ENCODE assay signal across 37 cellular contexts in the genomic region with DNA sequence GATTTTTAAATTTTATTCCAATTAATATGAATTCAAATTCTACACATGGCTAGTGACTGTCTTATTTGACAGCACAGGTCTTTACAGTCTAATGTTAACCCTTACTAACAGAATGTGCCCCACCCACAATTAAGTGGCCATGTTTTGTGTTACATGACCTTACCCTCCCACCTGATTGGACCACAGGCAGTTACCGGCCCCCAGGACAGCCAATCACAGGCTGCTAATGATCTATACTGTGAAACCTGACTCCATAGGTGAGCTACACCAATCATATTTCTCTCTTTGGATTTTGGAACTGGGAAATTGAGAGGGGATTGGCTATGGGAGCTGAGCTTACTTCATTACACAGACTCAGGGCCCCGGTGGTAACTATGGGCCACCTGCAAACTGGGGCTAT. TPM values are rescaled to one million over a fixed set of nuclear protein-coding genes. Genes with fewer than 3 reads are reported as not detected.
"Had no signal": no experiment of that assay in that cellular context is flagged by ENCODE, and none has a peak within 500 bp of the region (broad histone marks: within the 10 kb centered on the region; RNA-seq: fewer than 3 reads in every experiment).

No MANE protein-coding gene starts in this region.

- H3K9me3 Mint-ChIP-seq: activated naive CD4-positive, alpha-beta T cell treated with anti-CD3 and anti-CD28 coated beads, Interleukin-2, amount 10 ng/mL, durations not matched to agents 7 days and 5 days; activated naive CD8-positive, alpha-beta T cell treated with anti-CD3 and anti-CD28 coated beads, Interleukin-2, amount 10 ng/mL, durations not matched to agents 7 days and 5 days; activated T-helper 1 cell treated with anti-CD3 and anti-CD28 coated beads, Interleukin-12 subunit alpha, Interleukin-12 subunit beta, Interleukin-2, Interleukin-4 antibody, amounts not matched to agents 30 ng/mL and 10 ng/mL and 1 ng/mL, durations not matched to agents 14 hours and 24 hours and 36 hours; brain; neural crest cell; stimulated activated naive CD8-positive, alpha-beta T cell treated with anti-CD3 and anti-CD28 coated beads, Interleukin-15, amount 100 ng/mL, for 72 hours had no signal

- H3K27me3 ChIP-seq: ascending aorta, cardiac muscle cell, dorsolateral prefrontal cortex, gastrocnemius medialis, hepatocyte, sigmoid colon, thyroid gland, upper lobe of left lung had no signal

- H3K27ac ChIP-seq: ascending aorta, cardiac muscle cell, coronary artery, dorsolateral prefrontal cortex, gastrocnemius medialis, hepatocyte, parathyroid adenoma, psoas muscle, sigmoid colon, thyroid gland, upper lobe of left lung, VCaP had no signal

- H2AFZ ChIP-seq: hepatocyte, parathyroid adenoma had no signal

- H3K79me2 ChIP-seq: hepatocyte, parathyroid adenoma had no signal

- H3K4me3 ChIP-seq: ascending aorta, cardiac muscle cell, coronary artery, dorsolateral prefrontal cortex, gastrocnemius medialis, hepatocyte, psoas muscle, sigmoid colon, thyroid gland, upper lobe of left lung had no signal

- H3K36me3 Mint-ChIP-seq: activated naive CD4-positive, alpha-beta T cell treated with anti-CD3 and anti-CD28 coated beads, Interleukin-2, amount 10 ng/mL, durations not matched to agents 7 days and 5 days; activated naive CD8-positive, alpha-beta T cell treated with anti-CD3 and anti-CD28 coated beads, Interleukin-2, amount 10 ng/mL, durations not matched to agents 7 days and 5 days; brain; naive thymus-derived CD8-positive, alpha-beta T cell; stimulated activated memory B cell treated with anti-CD40 and anti-IgM and Interleukin-4, amounts not matched to agents 10 μg/mL and 1 μg/mL and 100 μg/mL, for 72 hours had no signal

- H3K4me1 Mint-ChIP-seq: activated naive CD4-positive, alpha-beta T cell treated with anti-CD3 and anti-CD28 coated beads, Interleukin-2, amount 10 ng/mL, durations not matched to agents 7 days and 5 days; activated naive CD8-positive, alpha-beta T cell treated with anti-CD3 and anti-CD28 coated beads, Interleukin-2, amount 10 ng/mL, durations not matched to agents 7 days and 5 days; stimulated activated naive CD8-positive, alpha-beta T cell treated with anti-CD3 and anti-CD28 coated beads, Interleukin-15, amount 100 ng/mL, for 72 hours had no signal

- H3K27ac Mint-ChIP-seq: activated naive CD4-positive, alpha-beta T cell treated with anti-CD3 and anti-CD28 coated beads, Interleukin-2, amount 10 ng/mL, durations not matched to agents 7 days and 5 days; activated naive CD8-positive, alpha-beta T cell treated with anti-CD3 and anti-CD28 coated beads, Interleukin-2, amount 10 ng/mL, durations not matched to agents 7 days and 5 days; activated T-helper 1 cell treated with anti-CD3 and anti-CD28 coated beads, Interleukin-12 subunit alpha, Interleukin-12 subunit beta, Interleukin-2, Interleukin-4 antibody, amounts not matched to agents 30 ng/mL and 10 ng/mL and 1 ng/mL, durations not matched to agents 14 hours and 24 hours and 36 hours; brain; naive thymus-derived CD8-positive, alpha-beta T cell; stimulated activated memory B cell treated with anti-CD40 and anti-IgM and Interleukin-4, amounts not matched to agents 10 μg/mL and 1 μg/mL and 100 μg/mL, for 72 hours had no signal

- H3K9ac ChIP-seq: parathyroid adenoma had no signal

- DNase-seq: activated CD4-positive, alpha-beta T cell treated with anti-CD3 and anti-CD28 coated beads for 4 hours; activated CD4-positive, alpha-beta T cell treated with anti-CD3 and anti-CD28 coated beads, Interleukin-2, amount 50 U/mL, for 48 hours; activated CD8-positive, alpha-beta memory T cell treated with anti-CD3 and anti-CD28 coated beads, Interleukin-2, amount 50 U/mL, for 4 hours; activated gamma-delta T cell; activated naive CD4-positive, alpha-beta T cell treated with anti-CD3 and anti-CD28 coated beads, Interleukin-2, amount 10 ng/mL, durations not matched to agents 7 days and 5 days; activated naive CD8-positive, alpha-beta T cell treated with anti-CD3 and anti-CD28 coated beads, Interleukin-2, amount 10 ng/mL, durations not matched to agents 7 days and 5 days; activated T-cell treated with anti-CD3 and anti-CD28 coated beads, Interleukin-2, amount 50 U/mL, for 1 hour; cerebellar nuclear complex; dorsolateral prefrontal cortex; effector memory CD4-positive, alpha-beta T cell; erythroblast; gastrocnemius medialis; glutamatergic neuron; left colon; naive thymus-derived CD8-positive, alpha-beta T cell; occipital lobe; psoas muscle; sigmoid colon; small intestine; stimulated activated CD4-positive, alpha-beta T cell treated with anti-CD3 and anti-CD28 coated beads, Interleukin-4, amount 100 ng/mL, for 24 hours; stimulated activated naive CD8-positive, alpha-beta T cell treated with anti-CD3 and anti-CD28 coated beads, Interleukin-15, amount 100 ng/mL, for 72 hours; substantia nigra; thyroid gland; upper lobe of left lung had no signal

- H3K4me1 ChIP-seq: ascending aorta, gastrocnemius medialis, parathyroid adenoma, psoas muscle had no signal

- H3K4me3 Mint-ChIP-seq: activated naive CD4-positive, alpha-beta T cell treated with anti-CD3 and anti-CD28 coated beads, Interleukin-2, amount 10 ng/mL, durations not matched to agents 7 days and 5 days; activated naive CD8-positive, alpha-beta T cell treated with anti-CD3 and anti-CD28 coated beads, Interleukin-2, amount 10 ng/mL, durations not matched to agents 7 days and 5 days; activated T-helper 1 cell treated with anti-CD3 and anti-CD28 coated beads, Interleukin-12 subunit alpha, Interleukin-12 subunit beta, Interleukin-2, Interleukin-4 antibody, amounts not matched to agents 30 ng/mL and 10 ng/mL and 1 ng/mL, durations not matched to agents 14 hours and 24 hours and 36 hours; brain; naive thymus-derived CD8-positive, alpha-beta T cell; neural crest cell; stimulated activated memory B cell treated with anti-CD40 and anti-IgM and Interleukin-4, amounts not matched to agents 10 μg/mL and 1 μg/mL and 100 μg/mL, for 72 hours; stimulated activated naive CD8-positive, alpha-beta T cell treated with anti-CD3 and anti-CD28 coated beads, Interleukin-15, amount 100 ng/mL, for 72 hours had no signal

- FAIRE-seq: keratinocyte, small intestine had no signal

- ATAC-seq: gastrocnemius medialis; left colon; naive thymus-derived CD8-positive, alpha-beta T cell; psoas muscle; stimulated activated memory B cell treated with anti-CD40 and anti-IgM and Interleukin-4, amounts not matched to agents 10 μg/mL and 1 μg/mL and 100 μg/mL, for 72 hours; stimulated activated naive CD8-positive, alpha-beta T cell treated with anti-CD3 and anti-CD28 coated beads, Interleukin-15, amount 100 ng/mL, for 72 hours had no signal

- H3K9me3 ChIP-seq: ascending aorta, gastrocnemius medialis, psoas muscle, sigmoid colon, thyroid gland, upper lobe of left lung had no signal

- H3K36me3 ChIP-seq: ascending aorta, cardiac muscle cell, gastrocnemius medialis, sigmoid colon, thyroid gland, upper lobe of left lung had no signal

- H3K4me2 ChIP-seq: hepatocyte had no signal

RNA-seq across cellular contexts. Expression of gene ZP4, which starts 27.5 kb away (rescaled TPM):
- total RNA-seq: activated CD8-positive, alpha-beta memory T cell treated with anti-CD3 and anti-CD28 coated beads for 36 hours; activated naive CD8-positive, alpha-beta T cell treated with anti-CD3 and anti-CD28 coated beads, Interleukin-2, amount 10 ng/mL, durations not matched to agents 7 days and 5 days; activated T-helper 1 cell treated with anti-CD3 and anti-CD28 coated beads, Interleukin-12 subunit alpha, Interleukin-12 subunit beta, Interleukin-2, Interleukin-4 antibody, amounts not matched to agents 30 ng/mL and 10 ng/mL and 1 ng/mL, durations not matched to agents 14 hours and 24 hours and 36 hours; ascending aorta; cardiac muscle cell; dorsolateral prefrontal cortex; gastrocnemius medialis; left colon; liver; naive thymus-derived CD8-positive, alpha-beta T cell; neural crest cell; occipital lobe; psoas muscle; sigmoid colon; thyroid gland; upper lobe of left lung had no signal
- polyA plus RNA-seq: cardiac muscle cell; liver; naive thymus-derived CD8-positive, alpha-beta T cell; psoas muscle; sigmoid colon; small intestine had no signal
